ENCODE assay signal across 1 cellular context in the genomic region with DNA sequence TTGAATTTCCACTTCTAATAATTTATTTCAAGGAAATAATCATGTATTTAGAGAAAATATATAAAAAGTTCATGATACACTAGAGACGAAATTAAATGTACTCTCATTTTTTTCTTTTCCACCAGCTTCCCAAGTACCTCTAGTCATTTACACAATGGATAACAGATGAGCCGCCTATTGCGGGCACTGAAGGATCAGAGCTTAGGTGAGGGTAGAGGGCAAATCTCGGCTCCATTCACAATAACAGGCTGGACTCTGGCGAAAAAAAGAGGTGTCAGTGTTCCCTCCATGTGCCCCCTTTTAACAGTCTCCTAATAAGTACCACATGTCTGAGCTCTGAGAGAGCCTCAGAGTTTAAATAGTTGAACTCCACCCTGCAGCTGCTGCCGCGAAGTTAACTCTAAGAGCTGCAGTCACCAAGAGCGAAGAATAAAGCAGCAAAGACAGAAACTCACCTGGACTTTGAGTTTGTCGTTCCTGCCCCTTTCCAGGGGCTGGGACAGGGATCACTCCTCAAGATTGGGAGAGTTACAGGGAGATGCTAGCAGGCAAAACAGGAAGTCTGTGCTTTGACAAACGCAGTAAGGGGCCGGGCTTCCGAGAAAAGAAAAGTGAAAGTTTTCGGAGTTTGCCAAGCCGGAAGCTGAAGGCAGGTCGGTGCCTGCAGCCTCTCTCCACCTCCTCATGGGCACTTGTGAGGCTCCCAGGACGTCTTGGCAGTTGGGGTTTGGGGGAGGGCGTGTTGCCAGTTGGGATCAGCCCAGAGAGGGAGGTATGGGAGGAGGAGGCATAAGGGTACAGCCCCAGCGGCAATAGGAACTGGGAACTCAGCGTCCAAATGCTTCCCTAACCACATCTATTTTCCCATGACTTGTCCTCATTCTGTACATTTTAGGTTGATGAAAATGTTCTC.
TF ChIP-seq lines count a peak whose summit lies in the region.

Gene SP110, minus strand, starts transcription at position 566 of the 913 bp plus-strand sequence. CDS start 3,057 bp downstream, outside the sequence.

TF ChIP-seq in HepG2, 621 proteins besides CTCF, POLR2A, EP300 and RAD21 (continued from another document and continues in another):
- TF ChIP-seq, protein P1, sequence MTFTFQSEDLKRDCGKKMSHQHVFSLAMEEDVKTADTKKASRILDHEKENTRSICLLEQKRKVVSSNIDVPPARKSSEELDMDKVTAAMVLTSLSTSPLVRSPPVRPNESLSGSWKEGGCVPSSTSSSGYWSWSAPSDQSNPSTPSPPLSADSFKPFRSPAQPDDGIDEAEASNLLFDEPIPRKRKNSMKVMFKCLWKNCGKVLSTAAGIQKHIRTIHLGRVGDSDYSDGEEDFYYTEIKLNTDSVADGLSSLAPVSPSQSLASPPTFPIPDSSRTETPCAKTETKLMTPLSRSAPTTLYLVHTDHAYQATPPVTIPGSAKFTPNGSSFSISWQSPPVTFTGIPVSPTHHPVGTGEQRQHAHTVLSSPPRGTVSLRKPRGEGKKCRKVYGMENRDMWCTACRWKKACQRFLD (CRISPR knock-in tag; IDR thresholded peaks at IDR 0.05; ENCODE audit: borderline replicate concordance) = peak; percentile 33; the same call in 1 of the 2 replicates
- TF ChIP-seq JUN (CRISPR knock-in tag; IDR thresholded peaks at IDR 0.05) (no peak), ZBTB2 (CRISPR knock-in tag; IDR thresholded peaks at IDR 0.05; ENCODE audit: low read depth) (no peak), MYC (CRISPR knock-in tag; IDR thresholded peaks at IDR 0.05; ENCODE audit: borderline replicate concordance) (peak; percentile 42; the same call in 1 of the 2 replicates), ZNF20 (CRISPR knock-in tag; IDR thresholded peaks at IDR 0.05) (no peak), ZNF260 (CRISPR knock-in tag; IDR thresholded peaks at IDR 0.05; ENCODE audit: borderline replicate concordance, low read depth) (no peak), ZNF337 (CRISPR knock-in tag; IDR thresholded peaks at IDR 0.05; ENCODE audit: borderline replicate concordance, low read depth) (no peak), GPBP1L1 (CRISPR knock-in tag; IDR thresholded peaks at IDR 0.05) (no peak), PAWR (CRISPR knock-in tag; IDR thresholded peaks at IDR 0.05; ENCODE audit: borderline replicate concordance) (no peak), KAT8 (CRISPR knock-in tag; IDR thresholded peaks at IDR 0.05) (peak; percentile 94), FIP1L1 (IDR thresholded peaks at IDR 0.05; ENCODE audit: borderline replicate concordance, insufficient read depth, low read depth, low read length) (no peak), ZNF143 (CRISPR knock-in tag; IDR thresholded peaks at IDR 0.05) (no peak; the same call in 1 of the 2 replicates), DR1 (CRISPR knock-in tag; IDR thresholded peaks at IDR 0.05) (no peak), ZNF773 (CRISPR knock-in tag; IDR thresholded peaks at IDR 0.05; ENCODE audit: borderline replicate concordance) (no peak), FOXM1 (CRISPR knock-in tag; IDR thresholded peaks at IDR 0.05) (no peak), ZNF761 (CRISPR knock-in tag; conservative IDR thresholded peaks at IDR 0.05) (no peak), MAZ (IDR thresholded peaks at IDR 0.05; ENCODE audit: borderline replicate concordance, low read depth, low read length) (no peak), MAZ (CRISPR knock-in tag; IDR thresholded peaks at IDR 0.05; ENCODE audit: low read depth) (no peak), BCLAF1 (IDR thresholded peaks at IDR 0.05) (no peak), ZGPAT (CRISPR knock-in tag; IDR thresholded peaks at IDR 0.05) (peak; percentile 47; the same call in 1 of the 2 replicates), TFDP1 (CRISPR knock-in tag; IDR thresholded peaks at IDR 0.05; ENCODE audit: borderline replicate concordance) (no peak), TOE1 (CRISPR knock-in tag; IDR thresholded peaks at IDR 0.05) (no peak), NFRKB (IDR thresholded peaks at IDR 0.05) (no peak), CENPX (CRISPR knock-in tag; IDR thresholded peaks at IDR 0.05) (no peak), HNRNPK (IDR thresholded peaks at IDR 0.05; ENCODE audit: low read depth, low read length, poor library complexity, severe bottlenecking) (no peak), ZNF3 (CRISPR knock-in tag; IDR thresholded peaks at IDR 0.05) (no peak), ZFP62 (CRISPR knock-in tag; IDR thresholded peaks at IDR 0.05) (no peak), ZNF34 (CRISPR knock-in tag; IDR thresholded peaks at IDR 0.05; ENCODE audit: borderline replicate concordance) (no peak), MBNL3 (CRISPR knock-in tag; conservative IDR thresholded peaks at IDR 0.05) (no peak), RAD51 (IDR thresholded peaks at IDR 0.05; ENCODE audit: borderline replicate concordance) (no peak), ZNF556 (CRISPR knock-in tag; IDR thresholded peaks at IDR 0.05; ENCODE audit: borderline replicate concordance) (no peak)
- TF ChIP-seq, protein P2, sequence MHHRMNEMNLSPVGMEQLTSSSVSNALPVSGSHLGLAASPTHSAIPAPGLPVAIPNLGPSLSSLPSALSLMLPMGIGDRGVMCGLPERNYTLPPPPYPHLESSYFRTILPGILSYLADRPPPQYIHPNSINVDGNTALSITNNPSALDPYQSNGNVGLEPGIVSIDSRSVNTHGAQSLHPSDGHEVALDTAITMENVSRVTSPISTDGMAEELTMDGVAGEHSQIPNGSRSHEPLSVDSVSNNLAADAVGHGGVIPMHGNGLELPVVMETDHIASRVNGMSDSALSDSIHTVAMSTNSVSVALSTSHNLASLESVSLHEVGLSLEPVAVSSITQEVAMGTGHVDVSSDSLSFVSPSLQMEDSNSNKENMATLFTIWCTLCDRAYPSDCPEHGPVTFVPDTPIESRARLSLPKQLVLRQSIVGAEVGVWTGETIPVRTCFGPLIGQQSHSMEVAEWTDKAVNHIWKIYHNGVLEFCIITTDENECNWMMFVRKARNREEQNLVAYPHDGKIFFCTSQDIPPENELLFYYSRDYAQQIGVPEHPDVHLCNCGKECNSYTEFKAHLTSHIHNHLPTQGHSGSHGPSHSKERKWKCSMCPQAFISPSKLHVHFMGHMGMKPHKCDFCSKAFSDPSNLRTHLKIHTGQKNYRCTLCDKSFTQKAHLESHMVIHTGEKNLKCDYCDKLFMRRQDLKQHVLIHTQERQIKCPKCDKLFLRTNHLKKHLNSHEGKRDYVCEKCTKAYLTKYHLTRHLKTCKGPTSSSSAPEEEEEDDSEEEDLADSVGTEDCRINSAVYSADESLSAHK (CRISPR knock-in tag; IDR thresholded peaks at IDR 0.05; ENCODE audit: borderline replicate concordance) = no peak
- TF ChIP-seq, protein P3, sequence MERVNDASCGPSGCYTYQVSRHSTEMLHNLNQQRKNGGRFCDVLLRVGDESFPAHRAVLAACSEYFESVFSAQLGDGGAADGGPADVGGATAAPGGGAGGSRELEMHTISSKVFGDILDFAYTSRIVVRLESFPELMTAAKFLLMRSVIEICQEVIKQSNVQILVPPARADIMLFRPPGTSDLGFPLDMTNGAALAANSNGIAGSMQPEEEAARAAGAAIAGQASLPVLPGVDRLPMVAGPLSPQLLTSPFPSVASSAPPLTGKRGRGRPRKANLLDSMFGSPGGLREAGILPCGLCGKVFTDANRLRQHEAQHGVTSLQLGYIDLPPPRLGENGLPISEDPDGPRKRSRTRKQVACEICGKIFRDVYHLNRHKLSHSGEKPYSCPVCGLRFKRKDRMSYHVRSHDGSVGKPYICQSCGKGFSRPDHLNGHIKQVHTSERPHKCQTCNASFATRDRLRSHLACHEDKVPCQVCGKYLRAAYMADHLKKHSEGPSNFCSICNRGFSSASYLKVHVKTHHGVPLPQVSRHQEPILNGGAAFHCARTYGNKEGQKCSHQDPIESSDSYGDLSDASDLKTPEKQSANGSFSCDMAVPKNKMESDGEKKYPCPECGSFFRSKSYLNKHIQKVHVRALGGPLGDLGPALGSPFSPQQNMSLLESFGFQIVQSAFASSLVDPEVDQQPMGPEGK (CRISPR knock-in tag; IDR thresholded peaks at IDR 0.05) = no peak
- TF ChIP-seq, protein P4, sequence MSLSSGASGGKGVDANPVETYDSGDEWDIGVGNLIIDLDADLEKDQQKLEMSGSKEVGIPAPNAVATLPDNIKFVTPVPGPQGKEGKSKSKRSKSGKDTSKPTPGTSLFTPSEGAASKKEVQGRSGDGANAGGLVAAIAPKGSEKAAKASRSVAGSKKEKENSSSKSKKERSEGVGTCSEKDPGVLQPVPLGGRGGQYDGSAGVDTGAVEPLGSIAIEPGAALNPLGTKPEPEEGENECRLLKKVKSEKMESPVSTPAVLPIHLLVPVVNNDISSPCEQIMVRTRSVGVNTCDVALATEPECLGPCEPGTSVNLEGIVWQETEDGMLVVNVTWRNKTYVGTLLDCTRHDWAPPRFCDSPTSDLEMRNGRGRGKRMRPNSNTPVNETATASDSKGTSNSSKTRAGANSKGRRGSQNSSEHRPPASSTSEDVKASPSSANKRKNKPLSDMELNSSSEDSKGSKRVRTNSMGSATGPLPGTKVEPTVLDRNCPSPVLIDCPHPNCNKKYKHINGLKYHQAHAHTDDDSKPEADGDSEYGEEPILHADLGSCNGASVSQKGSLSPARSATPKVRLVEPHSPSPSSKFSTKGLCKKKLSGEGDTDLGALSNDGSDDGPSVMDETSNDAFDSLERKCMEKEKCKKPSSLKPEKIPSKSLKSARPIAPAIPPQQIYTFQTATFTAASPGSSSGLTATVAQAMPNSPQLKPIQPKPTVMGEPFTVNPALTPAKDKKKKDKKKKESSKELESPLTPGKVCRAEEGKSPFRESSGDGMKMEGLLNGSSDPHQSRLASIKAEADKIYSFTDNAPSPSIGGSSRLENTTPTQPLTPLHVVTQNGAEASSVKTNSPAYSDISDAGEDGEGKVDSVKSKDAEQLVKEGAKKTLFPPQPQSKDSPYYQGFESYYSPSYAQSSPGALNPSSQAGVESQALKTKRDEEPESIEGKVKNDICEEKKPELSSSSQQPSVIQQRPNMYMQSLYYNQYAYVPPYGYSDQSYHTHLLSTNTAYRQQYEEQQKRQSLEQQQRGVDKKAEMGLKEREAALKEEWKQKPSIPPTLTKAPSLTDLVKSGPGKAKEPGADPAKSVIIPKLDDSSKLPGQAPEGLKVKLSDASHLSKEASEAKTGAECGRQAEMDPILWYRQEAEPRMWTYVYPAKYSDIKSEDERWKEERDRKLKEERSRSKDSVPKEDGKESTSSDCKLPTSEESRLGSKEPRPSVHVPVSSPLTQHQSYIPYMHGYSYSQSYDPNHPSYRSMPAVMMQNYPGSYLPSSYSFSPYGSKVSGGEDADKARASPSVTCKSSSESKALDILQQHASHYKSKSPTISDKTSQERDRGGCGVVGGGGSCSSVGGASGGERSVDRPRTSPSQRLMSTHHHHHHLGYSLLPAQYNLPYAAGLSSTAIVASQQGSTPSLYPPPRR (CRISPR knock-in tag; IDR thresholded peaks at IDR 0.05; ENCODE audit: borderline replicate concordance) = no peak
